In genomic region chr6:139925894-139926641, GRCh38 we compare ENCODE assay signal across 1 cellular context.
TF ChIP-seq lines count a peak whose summit lies in the region.

No MANE protein-coding gene starts in this region.

TF ChIP-seq in HepG2, 621 proteins besides CTCF, POLR2A, EP300 and RAD21 (continued from another document and continues in another):
- TF ChIP-seq FOXP4 (CRISPR knock-in tag; IDR thresholded peaks at IDR 0.05) = 0 out of 2 replicates have a peak, but pooled peaks have one; percentile 28
- TF ChIP-seq FOXO1 (CRISPR knock-in tag; IDR thresholded peaks at IDR 0.05) = peak; percentile 70; the same call in 1 of the 2 replicates
- no peak for TF ChIP-seq NFE2 (CRISPR knock-in tag; IDR thresholded peaks at IDR 0.05)
- no peak for TF ChIP-seq ATF3 (CRISPR knock-in tag; IDR thresholded peaks at IDR 0.05)
- TF ChIP-seq IKZF5 (CRISPR knock-in tag; IDR thresholded peaks at IDR 0.05) = peak; percentile 65; the same call in 1 of the 2 replicates
- 0 out of 2 replicates have a peak, but pooled peaks have one; percentile 73 for TF ChIP-seq CBX5 (CRISPR knock-in tag; IDR thresholded peaks at IDR 0.05; ENCODE audit: borderline replicate concordance)
- no peak for TF ChIP-seq ZNF569 (CRISPR knock-in tag; IDR thresholded peaks at IDR 0.05; ENCODE audit: borderline replicate concordance)
- TF ChIP-seq CC2D1A (CRISPR knock-in tag; IDR thresholded peaks at IDR 0.05) = no peak
- 0 out of 2 replicates have a peak, but pooled peaks have one; percentile 49 for TF ChIP-seq MXD4 (CRISPR knock-in tag; IDR thresholded peaks at IDR 0.05)
- no peak for TF ChIP-seq POLR2G (IDR thresholded peaks at IDR 0.05; ENCODE audit: low read depth, low read length)
- TF ChIP-seq MEIS2 (CRISPR knock-in tag; IDR thresholded peaks at IDR 0.05) = 0 out of 2 replicates have a peak, but pooled peaks have one; percentile 26
- no peak for TF ChIP-seq CCAR2 (optimal IDR thresholded peaks at IDR 0.05; ENCODE audit: low read depth, low read length)
- TF ChIP-seq, protein P1, sequence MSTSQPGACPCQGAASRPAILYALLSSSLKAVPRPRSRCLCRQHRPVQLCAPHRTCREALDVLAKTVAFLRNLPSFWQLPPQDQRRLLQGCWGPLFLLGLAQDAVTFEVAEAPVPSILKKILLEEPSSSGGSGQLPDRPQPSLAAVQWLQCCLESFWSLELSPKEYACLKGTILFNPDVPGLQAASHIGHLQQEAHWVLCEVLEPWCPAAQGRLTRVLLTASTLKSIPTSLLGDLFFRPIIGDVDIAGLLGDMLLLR (CRISPR knock-in tag; IDR thresholded peaks at IDR 0.05) = no peak
- no peak for TF ChIP-seq ZFX (CRISPR knock-in tag; IDR thresholded peaks at IDR 0.05; ENCODE audit: low read depth)
- TF ChIP-seq THAP11 (CRISPR knock-in tag; IDR thresholded peaks at IDR 0.05) = peak; percentile 33; the same call in 1 of the 2 replicates
- TF ChIP-seq ZKSCAN8 (CRISPR knock-in tag; IDR thresholded peaks at IDR 0.05; ENCODE audit: borderline replicate concordance) = 0 out of 2 replicates have a peak, but pooled peaks have one; percentile 59
- TF ChIP-seq SKI (IDR thresholded peaks at IDR 0.05; ENCODE audit: partially characterized antibody) = peak; percentile 8
- peak; percentile 58; the same call in 1 of the 2 replicates for TF ChIP-seq ZMYM4 (CRISPR knock-in tag; IDR thresholded peaks at IDR 0.05)
- peak; percentile 50; the same call in 1 of the 2 replicates for TF ChIP-seq HNF4G (IDR thresholded peaks at IDR 0.05; ENCODE audit: borderline replicate concordance, low read depth, low read length)
- TF ChIP-seq HNF4G (CRISPR knock-in tag; IDR thresholded peaks at IDR 0.05; ENCODE audit: borderline replicate concordance, low read depth) = no peak; the same call in 1 of the 2 replicates
- peak; percentile 31; the same call in 1 of the 2 replicates for TF ChIP-seq ZNF414 (CRISPR knock-in tag; IDR thresholded peaks at IDR 0.05)
- peak; percentile 30; the same call in 1 of the 2 replicates for TF ChIP-seq PITX1 (CRISPR knock-in tag; IDR thresholded peaks at IDR 0.05)
- peak; percentile 82; the same call in 1 of the 2 replicates for TF ChIP-seq HOMEZ (CRISPR knock-in tag; IDR thresholded peaks at IDR 0.05; ENCODE audit: low read depth)
- peak; percentile 29; the same call in 1 of the 2 replicates for TF ChIP-seq HDAC1 (CRISPR knock-in tag; IDR thresholded peaks at IDR 0.05)
- TF ChIP-seq ZNF501 (CRISPR knock-in tag; IDR thresholded peaks at IDR 0.05) = peak; percentile 74
- no peak for TF ChIP-seq NR2C2 (CRISPR knock-in tag; IDR thresholded peaks at IDR 0.05; ENCODE audit: borderline replicate concordance)
- TF ChIP-seq HNF4A (CRISPR knock-in tag; IDR thresholded peaks at IDR 0.05) = peak; percentile 84
- 0 out of 2 replicates have a peak, but pooled peaks have one; percentile 14 for TF ChIP-seq MAFF (IDR thresholded peaks at IDR 0.05; ENCODE audit: low read depth, low read length)
- no peak for TF ChIP-seq ZFP36L2 (CRISPR knock-in tag; IDR thresholded peaks at IDR 0.05)
- TF ChIP-seq HOXD1 (CRISPR knock-in tag; IDR thresholded peaks at IDR 0.05) = 0 out of 2 replicates have a peak, but pooled peaks have one; percentile 34
- TF ChIP-seq TAF15 (IDR thresholded peaks at IDR 0.05; ENCODE audit: low read depth, low read length, poor library complexity, severe bottlenecking) = no peak
- peak; percentile 43; the same call in 1 of the 2 replicates for TF ChIP-seq HOXA5 (CRISPR knock-in tag; IDR thresholded peaks at IDR 0.05)
- TF ChIP-seq ZNF282 (IDR thresholded peaks at IDR 0.05; ENCODE audit: partially characterized antibody) = no peak
- TF ChIP-seq HBP1 (CRISPR knock-in tag; IDR thresholded peaks at IDR 0.05; ENCODE audit: low read depth) = peak; percentile 24; the same call in 1 of the 2 replicates
- no peak for TF ChIP-seq DMTF1 (CRISPR knock-in tag; IDR thresholded peaks at IDR 0.05)
- TF ChIP-seq ZNF44 (CRISPR knock-in tag; IDR thresholded peaks at IDR 0.05) = 0 out of 2 replicates have a peak, but pooled peaks have one; percentile 37
- TF ChIP-seq HOXA3 (CRISPR knock-in tag; IDR thresholded peaks at IDR 0.05) = peak; percentile 36; the same call in 1 of the 2 replicates
- peak; percentile 65; the same call in 1 of the 2 replicates for TF ChIP-seq RNF2 (conservative IDR thresholded peaks at IDR 0.05; ENCODE audit: low read depth)
- TF ChIP-seq NFIC (IDR thresholded peaks at IDR 0.05; ENCODE audit: low read length) = peak; percentile 68; the same call in 1 of the 2 replicates
- peak; percentile 47; the same call in 1 of the 2 replicates for TF ChIP-seq BCL6 (CRISPR knock-in tag; IDR thresholded peaks at IDR 0.05)
- TF ChIP-seq ASH2L (IDR thresholded peaks at IDR 0.05; ENCODE audit: insufficient read length, low read depth, low read length) = peak; percentile 42
- no peak for TF ChIP-seq MATR3 (CRISPR knock-in tag; IDR thresholded peaks at IDR 0.05)
- no peak for TF ChIP-seq ZNF775 (CRISPR knock-in tag; IDR thresholded peaks at IDR 0.05; ENCODE audit: borderline replicate concordance)
- no peak for TF ChIP-seq TMF1 (CRISPR knock-in tag; IDR thresholded peaks at IDR 0.05; ENCODE audit: low read depth)
- TF ChIP-seq ZSCAN9 (CRISPR knock-in tag; IDR thresholded peaks at IDR 0.05; ENCODE audit: borderline replicate concordance) = peak; percentile 54; the same call in 1 of the 2 replicates
- TF ChIP-seq SUZ12 (IDR thresholded peaks at IDR 0.05; ENCODE audit: low read depth, low read length) = no peak
- TF ChIP-seq ZNF644 (CRISPR knock-in tag; IDR thresholded peaks at IDR 0.05; ENCODE audit: low read depth) = peak; percentile 76
- peak; percentile 69; the same call in 1 of the 2 replicates for TF ChIP-seq JUND (CRISPR knock-in tag; IDR thresholded peaks at IDR 0.05)
- TF ChIP-seq PAX8 (CRISPR knock-in tag; IDR thresholded peaks at IDR 0.05; ENCODE audit: borderline replicate concordance) = no peak
- TF ChIP-seq, protein P2, sequence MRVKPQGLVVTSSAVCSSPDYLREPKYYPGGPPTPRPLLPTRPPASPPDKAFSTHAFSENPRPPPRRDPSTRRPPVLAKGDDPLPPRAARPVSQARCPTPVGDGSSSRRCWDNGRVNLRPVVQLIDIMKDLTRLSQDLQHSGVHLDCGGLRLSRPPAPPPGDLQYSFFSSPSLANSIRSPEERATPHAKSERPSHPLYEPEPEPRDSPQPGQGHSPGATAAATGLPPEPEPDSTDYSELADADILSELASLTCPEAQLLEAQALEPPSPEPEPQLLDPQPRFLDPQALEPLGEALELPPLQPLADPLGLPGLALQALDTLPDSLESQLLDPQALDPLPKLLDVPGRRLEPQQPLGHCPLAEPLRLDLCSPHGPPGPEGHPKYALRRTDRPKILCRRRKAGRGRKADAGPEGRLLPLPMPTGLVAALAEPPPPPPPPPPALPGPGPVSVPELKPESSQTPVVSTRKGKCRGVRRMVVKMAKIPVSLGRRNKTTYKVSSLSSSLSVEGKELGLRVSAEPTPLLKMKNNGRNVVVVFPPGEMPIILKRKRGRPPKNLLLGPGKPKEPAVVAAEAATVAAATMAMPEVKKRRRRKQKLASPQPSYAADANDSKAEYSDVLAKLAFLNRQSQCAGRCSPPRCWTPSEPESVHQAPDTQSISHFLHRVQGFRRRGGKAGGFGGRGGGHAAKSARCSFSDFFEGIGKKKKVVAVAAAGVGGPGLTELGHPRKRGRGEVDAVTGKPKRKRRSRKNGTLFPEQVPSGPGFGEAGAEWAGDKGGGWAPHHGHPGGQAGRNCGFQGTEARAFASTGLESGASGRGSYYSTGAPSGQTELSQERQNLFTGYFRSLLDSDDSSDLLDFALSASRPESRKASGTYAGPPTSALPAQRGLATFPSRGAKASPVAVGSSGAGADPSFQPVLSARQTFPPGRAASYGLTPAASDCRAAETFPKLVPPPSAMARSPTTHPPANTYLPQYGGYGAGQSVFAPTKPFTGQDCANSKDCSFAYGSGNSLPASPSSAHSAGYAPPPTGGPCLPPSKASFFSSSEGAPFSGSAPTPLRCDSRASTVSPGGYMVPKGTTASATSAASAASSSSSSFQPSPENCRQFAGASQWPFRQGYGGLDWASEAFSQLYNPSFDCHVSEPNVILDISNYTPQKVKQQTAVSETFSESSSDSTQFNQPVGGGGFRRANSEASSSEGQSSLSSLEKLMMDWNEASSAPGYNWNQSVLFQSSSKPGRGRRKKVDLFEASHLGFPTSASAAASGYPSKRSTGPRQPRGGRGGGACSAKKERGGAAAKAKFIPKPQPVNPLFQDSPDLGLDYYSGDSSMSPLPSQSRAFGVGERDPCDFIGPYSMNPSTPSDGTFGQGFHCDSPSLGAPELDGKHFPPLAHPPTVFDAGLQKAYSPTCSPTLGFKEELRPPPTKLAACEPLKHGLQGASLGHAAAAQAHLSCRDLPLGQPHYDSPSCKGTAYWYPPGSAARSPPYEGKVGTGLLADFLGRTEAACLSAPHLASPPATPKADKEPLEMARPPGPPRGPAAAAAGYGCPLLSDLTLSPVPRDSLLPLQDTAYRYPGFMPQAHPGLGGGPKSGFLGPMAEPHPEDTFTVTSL (CRISPR knock-in tag; IDR thresholded peaks at IDR 0.05; ENCODE audit: borderline replicate concordance) = peak; percentile 96
- TF ChIP-seq ZFP36L1 (CRISPR knock-in tag; IDR thresholded peaks at IDR 0.05) = peak; percentile 75; the same call in 1 of the 2 replicates
- 0 out of 4 replicates have a peak, but pooled peaks of 1 of the 2 experiments have one; percentile 0 for TF ChIP-seq MAFK (conservative IDR thresholded peaks at IDR 0.05 in 1 of 2, IDR thresholded peaks at IDR 0.05 in 1 of 2; ENCODE audit: low read length in 2 of 2)
- 0 out of 2 replicates have a peak, but pooled peaks have one; percentile 44 for TF ChIP-seq KDM2A (CRISPR knock-in tag; IDR thresholded peaks at IDR 0.05; ENCODE audit: borderline replicate concordance, low read depth)
